14 cellular contexts compared by ENCODE assay signal in genomic region chr7:2007526-2007925, GRCh38.
"Had no signal": no experiment of that assay in that cellular context is flagged by ENCODE, and none has a peak within 500 bp of the region (broad histone marks: within the 10 kb centered on the region; RNA-seq: fewer than 3 reads in every experiment).

No MANE protein-coding gene starts in this region.

- H3K36me3 ChIP-seq: adrenal gland had no signal

- H3K27ac ChIP-seq: adrenal gland, tibial nerve had no signal

- H3K4me3 Mint-ChIP-seq: activated T-cell treated with anti-CD3 and anti-CD28 coated beads, Interleukin-2, amount 50 U/mL, for 4 hours; T-helper 1 cell treated with Interleukin-12 subunit alpha and Interleukin-12 subunit beta and Interleukin-4 antibody, amounts not matched to agents 30 μg/mL and 1 μg/mL, for 36 hours had no signal

- H3K9me3 ChIP-seq: adrenal gland, mucosa of descending colon, tibial nerve had no signal

- H3K27ac Mint-ChIP-seq: T-helper 1 cell treated with Interleukin-12 subunit alpha and Interleukin-12 subunit beta and Interleukin-4 antibody, amounts not matched to agents 30 μg/mL and 1 μg/mL, for 36 hours had no signal

- H3K4me3 ChIP-seq: adrenal gland, lung, mucosa of descending colon, SK-N-MC, tibial nerve had no signal

- DNase-seq: activated CD4-positive, alpha-beta T cell treated with anti-CD3 and anti-CD28 coated beads, Interleukin-2, amount 50 U/mL, for 4 hours; activated gamma-delta T cell treated with Interleukin-2 at 50 U/mL for 16 hours; central memory CD4-positive, alpha-beta T cell; effector memory CD4-positive, alpha-beta T cell; erythroblast; hypothalamus; kidney glomerular epithelial cell had no signal

- H3K4me1 ChIP-seq: adrenal gland, tibial nerve had no signal

- ATAC-seq: activated T-cell treated with anti-CD3 and anti-CD28 coated beads, Interleukin-2, amount 50 U/mL, for 4 hours; mucosa of descending colon had no signal

- H3K9me3 Mint-ChIP-seq: activated T-cell treated with anti-CD3 and anti-CD28 coated beads, Interleukin-2, amount 50 U/mL, for 4 hours; T-helper 1 cell treated with Interleukin-12 subunit alpha and Interleukin-12 subunit beta and Interleukin-4 antibody, amounts not matched to agents 30 μg/mL and 1 μg/mL, for 36 hours had no signal
